11 cellular contexts compared by ENCODE assay signal in the genomic region with DNA sequence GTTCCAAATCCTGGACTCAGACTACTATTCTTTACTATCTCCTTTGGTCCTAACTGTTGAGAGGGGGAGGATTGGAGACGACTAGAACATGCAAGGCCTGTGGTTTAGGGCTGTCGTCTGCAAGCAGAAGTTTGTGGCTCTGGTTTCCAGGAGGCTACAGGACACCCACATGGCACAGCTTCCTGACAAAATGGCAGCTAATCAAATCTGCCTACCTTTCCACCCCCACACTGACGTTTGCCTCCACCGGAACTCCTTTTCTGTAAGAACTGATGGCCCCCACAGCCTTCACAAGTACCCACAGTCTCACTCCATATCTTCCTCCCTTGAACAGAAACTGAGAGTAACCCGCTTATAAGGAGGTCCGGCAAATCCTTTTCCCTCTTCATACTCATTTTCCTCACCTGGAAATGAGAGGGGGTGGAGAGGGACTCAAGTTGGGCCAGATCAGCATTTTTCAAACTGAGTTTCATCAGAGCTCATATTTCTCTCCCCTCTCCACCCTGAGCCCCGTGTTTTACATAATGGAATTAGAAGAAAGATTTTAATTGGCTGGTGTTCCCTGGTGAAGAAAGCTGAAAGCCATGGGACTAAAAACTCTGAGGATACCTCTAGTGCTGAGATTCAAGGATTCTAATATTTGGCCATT. TPM values are rescaled to one million over a fixed set of nuclear protein-coding genes. Genes with fewer than 3 reads are reported as not detected.
DNase-seq lines count a peak whose midpoint lies in the region; ATAC-seq and TF ChIP-seq lines count a peak whose summit lies in the region.
"Had no signal": no experiment of that assay in that cellular context is flagged by ENCODE, and none has a peak within 500 bp of the region (broad histone marks: within the 10 kb centered on the region; RNA-seq: fewer than 3 reads in every experiment).

No MANE protein-coding gene starts in this region.

- no peak overlapping the region for H3K4me3 ChIP-seq in GM12865 (ENCODE audit: low read depth, low read length)
- H3K4me3 ChIP-seq in WERI-Rb-1 (ENCODE audit: low read depth, low read length): no peak overlapping the region
- no peak overlapping the region for H3K4me3 ChIP-seq in sigmoid colon

- no peak for TF ChIP-seq EP300 in sigmoid colon (IDR thresholded peaks at IDR 0.05)

- H3K27me3 ChIP-seq in WERI-Rb-1 (ENCODE audit: insufficient read depth, low read depth, severe bottlenecking): no peaks in the 10 kb centered on the region
- no peaks in the 10 kb centered on the region for H3K27me3 ChIP-seq in sigmoid colon
- H3K27me3 ChIP-seq: upper lobe of left lung had no signal

- peaks cover 0 to 17% (median 11%) of the 10 kb centered on the region in 4 donors for H3K4me1 ChIP-seq in sigmoid colon

- DNase-seq in GM12865 (ENCODE audit: low read depth) (peak; percentile 18), T-cell (peak in 27 of 34 experiments; percentile 9 to 60 (median 29)), iPS-NIHi11 (ENCODE audit: low spot score) (no peak), WERI-Rb-1 (no peak), sigmoid colon (no peak)
- peak; percentile 50 for DNase-seq in central memory CD4-positive, alpha-beta T cell
- peak; percentile 11 to 15 for DNase-seq in stimulated activated CD4-positive, alpha-beta T cell treated with anti-CD3 and anti-CD28 coated beads, Interleukin-2, amount 100 ng/mL, for 48 hours
- DNase-seq: SHP77 had no signal

- intact Hi-C loops in sigmoid colon (cut with DNase I): no loop called here

- ATAC-seq in T-cell (replicated peaks in 1 of 4) (peak; percentile 28 to 64 (median 46)), GM21381 (IDR thresholded peaks at IDR 0.05; ENCODE audit: unreplicated experiment) (no peak)

- peaks cover 35 to 44% (median 41%) of the 10 kb centered on the region in 3 donors for H3K4me1 Mint-ChIP-seq in T-cell

- no peak for TF ChIP-seq POLR2A in sigmoid colon (IDR thresholded peaks at IDR 0.05)

- CTCF ChIA-PET in T-cell (lab: Charles Lee): no interaction called here

- 36 to 60% methylated on average over 7 of the region's 7 CpGs for WGBS in sigmoid colon, 2 donors

- H3K9me3 ChIP-seq in WERI-Rb-1 (ENCODE audit: severe bottlenecking) (no peaks in the 10 kb centered on the region), sigmoid colon (no peaks in the 10 kb centered on the region)
- H3K9me3 ChIP-seq: upper lobe of left lung had no signal

- no peaks in the 10 kb centered on the region for H3K9me3 Mint-ChIP-seq in T-cell
- H3K9me3 Mint-ChIP-seq: IgD-negative memory B cell had no signal

- no peak overlapping the region for H3K27ac ChIP-seq in WERI-Rb-1
- peak overlapping the region in 1 of 4 donors; percentile 45 for H3K27ac ChIP-seq in sigmoid colon

- H3K4me3 Mint-ChIP-seq in T-cell: peak overlapping the region in 2 of 3 donors; percentile 5

- H3K27ac Mint-ChIP-seq in T-cell: peak overlapping the region; percentile 77 to 82

- TF ChIP-seq CTCF in GM12865 (IDR thresholded peaks at IDR 0.05; ENCODE audit: insufficient read depth, low read depth, low read length, missing control alignments): no peak
- TF ChIP-seq CTCF in WERI-Rb-1 (IDR thresholded peaks at IDR 0.05; ENCODE audit: low read depth, low read length): no peak
- TF ChIP-seq CTCF in sigmoid colon (IDR thresholded peaks at IDR 0.05): no peak

- H3K27me3 Mint-ChIP-seq in T-cell: no peaks in the 10 kb centered on the region
- H3K27me3 Mint-ChIP-seq: IgD-negative memory B cell had no signal

- H3K36me3 ChIP-seq in WERI-Rb-1 (peaks cover 7% of the 10 kb centered on the region), sigmoid colon (peaks cover 0 to 33% (median 3%) of the 10 kb centered on the region in 4 donors)

- POLR2A ChIA-PET in T-cell (lab: Charles Lee): interaction anchor here in 1 of 2 donors (0.8 kb wide), 1 partner anchor 65 kb away, joined by 3 read pairs; the partner anchor contains the start of genes FKBP15 and SLC31A1

- peaks cover 12% of the 10 kb centered on the region for H3K36me3 Mint-ChIP-seq in T-cell

RNA-seq across cellular contexts. Expression of gene SLC31A2, which starts 5.2 kb away (rescaled TPM):
- 1 to 10 TPM; 3.4 to 6.1 (median 4.0) TPM for total RNA-seq in T-cell
- 10 to 100 TPM in 2 of 4 donors, 1 to 10 TPM in 2; 4.5 to 12.5 (median 7.7) TPM for total RNA-seq in sigmoid colon
- polyA plus RNA-seq in sigmoid colon: 10 to 100 TPM; 10.8 to 19.9 (median 13.0) TPM

Comparison
In these comparisons a context has a peak if more than half of its experiments do, and no peak if none do; other contexts are left out.
1. DNase-seq: peak in GM12865 (single experiment), T-cell (27 of 34), central memory CD4-positive, alpha-beta T cell (single experiment) and stimulated activated CD4-positive, alpha-beta T cell treated with anti-CD3 and anti-CD28 coated beads, Interleukin-2, amount 100 ng/mL, for 48 hours (2 of 2); none in iPS-NIHi11 (single experiment), WERI-Rb-1 (single experiment) and sigmoid colon (single experiment).